ENCODE assay signal across 8 cellular contexts in genomic region chr2:213152065-213152794, GRCh38. TPM values are rescaled to one million over a fixed set of nuclear protein-coding genes. Genes with fewer than 3 reads are reported as not detected.
DNase-seq lines count a peak whose midpoint lies in the region; ATAC-seq and TF ChIP-seq lines count a peak whose summit lies in the region.

No MANE protein-coding gene starts in this region.

- peak overlapping the region; percentile 91 to 95 (median 92) for H3K27ac ChIP-seq in right lobe of liver

- ATAC-seq in GM21528 (IDR thresholded peaks at IDR 0.05; ENCODE audit: low FRiP score, unreplicated experiment) (peak; percentile 24), T-helper 17 cell (peak; percentile 18), right lobe of liver (peak; percentile 66 to 80 (median 78))

- peak overlapping the region; percentile 49 for H3K27ac Mint-ChIP-seq in T-helper 17 cell

- H3K4me1 Mint-ChIP-seq in T-helper 17 cell: peaks cover 17% of the 10 kb centered on the region

- peak overlapping the region; percentile 91 for H3K4me3 Mint-ChIP-seq in T-helper 17 cell

- H3K36me3 ChIP-seq in right lobe of liver: no peaks in the 10 kb centered on the region

- H3K4me3 ChIP-seq in right lobe of liver: peak overlapping the region; percentile 76 to 81 (median 78)

- H3K27me3 Mint-ChIP-seq in T-helper 17 cell: peaks cover 35% of the 10 kb centered on the region

- intact Hi-C loops in right lobe of liver (cut with DNase I): loop anchor here in 1 of 2 donors (10.0 kb wide), 1 partner anchor 237 kb away; no protein-coding TSS in a partner anchor

- H3K4me1 ChIP-seq in right lobe of liver: peaks cover 0 to 16% (median 6%) of the 10 kb centered on the region in 4 donors

- no peaks in the 10 kb centered on the region for H3K27me3 ChIP-seq in right lobe of liver

- H3K9me3 ChIP-seq in T-helper 17 cell (ENCODE audit: control insufficient read depth, low read length, poor library complexity, severe bottlenecking) (no peaks in the 10 kb centered on the region), right lobe of liver (no peaks in the 10 kb centered on the region)

- peak; percentile 48 for DNase-seq in NCI-H146 (lab: John Stamatoyannopoulos, UW)
- no peak for DNase-seq in NCI-H146 treated with DMSO at 0.1 percent for 48 hours (lab: John Stamatoyannopoulos, UW; ENCODE audit: unreplicated experiment)
- peak; percentile 37 for DNase-seq in HuH-7.5 (ENCODE audit: low spot score)
- peak in 2 of 3 donors; percentile 7 to 24 for DNase-seq in T-helper 17 cell
- peak; percentile 18 to 50 for DNase-seq in dermis microvascular lymphatic vessel endothelial cell (ENCODE audit: low read depth in 2 of 2)
- peak; percentile 74 to 82 (median 79) for DNase-seq in right lobe of liver
- peak; percentile 17 to 21 for DNase-seq in stimulated activated CD8-positive, alpha-beta memory T cell treated with anti-CD3 and anti-CD28 coated beads, Interleukin-15, amount 100 ng/mL, for 4 hours (ENCODE audit: low read depth in 2 of 2)

- under 1% methylated on average over 15 of the region's 39 CpGs for WGBS in right lobe of liver (ENCODE audit: insufficient coverage, low coverage, low lambda C conversion rate, missing lambda C conversion rate)

- TF ChIP-seq POLR2A in right lobe of liver (IDR thresholded peaks at IDR 0.05): peak; percentile 65

- peak; percentile 26 to 41 (median 32) for TF ChIP-seq CTCF in right lobe of liver (IDR thresholded peaks at IDR 0.05)

- H3K36me3 Mint-ChIP-seq in T-helper 17 cell (ENCODE audit: low read depth): no peaks in the 10 kb centered on the region

RNA-seq across cellular contexts. Expression of gene IKZF2, which starts 0.8 kb away (rescaled TPM):
- total RNA-seq in T-helper 17 cell: 10 to 100 TPM; 11.9 to 23.9 TPM
- 0.51 and 1.3 TPM in 2 replicates for total RNA-seq in dermis microvascular lymphatic vessel endothelial cell
- 1 to 10 TPM; 1.1 to 4.1 (median 1.9) TPM for total RNA-seq in right lobe of liver

Comparison
In these comparisons a context has a peak if more than half of its experiments do, and no peak if none do; other contexts are left out.
1. ATAC-seq: peak in every context shown above with its lines; median percentile 78 in right lobe of liver; 24 in GM21528; 18 in T-helper 17 cell.